9 cellular contexts compared by ENCODE assay signal in the genomic region with DNA sequence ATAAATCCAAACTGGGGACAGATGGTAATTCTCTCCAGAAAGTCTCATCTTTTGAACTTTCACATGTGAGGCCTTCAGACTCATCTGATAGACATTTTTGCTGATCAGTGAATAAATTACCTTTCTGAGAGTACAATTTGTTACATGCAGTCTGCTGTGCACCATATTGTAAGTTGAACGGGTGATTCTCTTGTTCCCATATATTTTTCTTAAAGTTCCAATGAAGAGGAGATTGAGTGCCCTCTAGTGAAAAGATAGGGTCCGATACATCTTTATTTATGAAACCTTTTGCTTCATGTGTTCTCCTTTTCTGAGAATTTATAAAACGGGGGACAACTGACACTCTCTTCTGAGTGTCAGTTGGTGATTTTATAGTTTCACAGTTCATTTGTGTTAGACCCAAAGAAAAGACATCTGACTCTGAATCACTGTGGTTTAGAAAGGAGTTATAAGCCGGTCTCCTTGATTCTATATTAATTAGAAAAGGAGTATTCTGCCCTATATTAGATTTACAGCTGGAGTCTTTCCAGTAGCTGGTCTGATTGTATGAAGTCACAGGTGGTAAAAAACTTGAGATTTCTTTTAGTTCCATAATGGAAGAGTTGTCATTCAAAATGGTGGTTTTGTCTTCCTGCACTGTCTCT. TPM values are rescaled to one million over a fixed set of nuclear protein-coding genes. Genes with fewer than 3 reads are reported as not detected.
A peak's percentile ranks its signal among the peaks of the same experiment; 100 is the strongest.
DNase-seq lines count a peak whose midpoint lies in the region; TF ChIP-seq lines count a peak whose summit lies in the region.
"Had no signal": no experiment of that assay in that cellular context is flagged by ENCODE, and none has a peak within 500 bp of the region (broad histone marks: within the 10 kb centered on the region; RNA-seq: fewer than 3 reads in every experiment).

No MANE protein-coding gene starts in this region.

- H3K4me3 ChIP-seq in HEK293 (ENCODE audit: low read depth, low read length) (no peak overlapping the region), PC-9 (no peak overlapping the region), thyroid gland (replicated peaks in 1 of 3) (no peak overlapping the region)
- H3K4me3 ChIP-seq: lung had no signal

- H3F3A ChIP-seq in PC-9 (ENCODE audit: insufficient read depth, low read depth): peaks cover 13% of the 10 kb centered on the region; the same call in 1 of the 2 replicates

- intact Hi-C loops in PC-9 (cut with micrococcal nuclease; ENCODE audit: unreplicated experiment): loop anchor here (1.0 kb wide), 1 partner anchor 94 kb away; no protein-coding TSS in a partner anchor
- intact Hi-C loops in thyroid gland (cut with DNase I): loop anchor here (10.0 kb wide), 1 partner anchor 87 kb away; no protein-coding TSS in a partner anchor

- no peaks in the 10 kb centered on the region for H3K9me2 ChIP-seq in PC-9 (ENCODE audit: insufficient read depth)

- H3K4me1 ChIP-seq in HEK293 (ENCODE audit: control insufficient read depth, insufficient read depth, low read length) (no peaks in the 10 kb centered on the region), PC-9 (replicated peaks; ENCODE audit: insufficient read depth) (no peaks in the 10 kb centered on the region), thyroid gland (peaks cover 0 to 7% of the 10 kb centered on the region in 2 donors)

- H3K9me3 ChIP-seq in HEK293 (ENCODE audit: control insufficient read depth, insufficient read depth, low read depth, low read length): no peaks in the 10 kb centered on the region
- no peaks in the 10 kb centered on the region for H3K9me3 ChIP-seq in PC-9 (ENCODE audit: insufficient read depth, low read depth)
- H3K9me3 ChIP-seq in thyroid gland: no peaks in the 10 kb centered on the region

- H3K36me3 ChIP-seq in HEK293 (ENCODE audit: control insufficient read depth in 2 of 2, insufficient read depth in 1 of 2, low read length in 2 of 2): no peaks in the 10 kb centered on the region
- H3K36me3 ChIP-seq in PC-9 (ENCODE audit: low read depth): no peaks in the 10 kb centered on the region
- no peaks in the 10 kb centered on the region for H3K36me3 ChIP-seq in thyroid gland

- no peak overlapping the region for H3K27ac ChIP-seq in HEK293 (ENCODE audit: extremely low read depth, low read depth, low read length)
- H3K27ac ChIP-seq in PC-9: no peak overlapping the region
- no peak overlapping the region for H3K27ac ChIP-seq in thyroid gland

- DNase-seq in CD1c-positive myeloid dendritic cell (ENCODE audit: extremely low spot score) (peak; percentile 13), PC-9 (peak in 1 of 2 experiments; percentile 45), fibroblast of peridontal ligament (ENCODE audit: extremely low read depth) (peak; percentile 71), thyroid gland (no peak), NCI-H187 treated with DMSO at 0.1 percent for 48 hours (lab: John Stamatoyannopoulos, UW) (no peak), cerebellar nuclear complex (lab: John Stamatoyannopoulos, UW) (no peak)
- no peak for DNase-seq in activated CD4-positive, alpha-beta T cell treated with anti-CD3 and anti-CD28 coated beads, Interleukin-2, amount 50 U/mL, for 1 hour

- POLR2A ChIA-PET in HEK293 (lab: Yijun Ruan, JAX): no interaction called here
- POLR2A ChIA-PET in PC-9 (lab: Charles Lee; ENCODE audit: unreplicated experiment): interaction anchor here (0.6 kb wide), 1 partner anchor 80 kb away, joined by 5 read pairs; no protein-coding TSS in a partner anchor

- no peak overlapping the region for H3K4me2 ChIP-seq in PC-9

- H2AFZ ChIP-seq in PC-9: no peak overlapping the region

- CTCF ChIA-PET in HEK293 (lab: Yijun Ruan, JAX) (interaction anchor here (0.6 to 2.2 kb wide), 16 partner anchors 10 to 1531 kb away, joined by 3 to 14 read pairs (median 4); no protein-coding TSS in a partner anchor), PC-9 (lab: Charles Lee) (interaction anchor here (1.2 kb wide), 1 partner anchor 122 kb away, joined by 3 read pairs; no protein-coding TSS in a partner anchor)

- WGBS in thyroid gland, 2 donors: 34 to 40% methylated on average over 4 of the region's 4 CpGs

- H3K79me2 ChIP-seq in PC-9 (ENCODE audit: low read depth): no peaks in the 10 kb centered on the region

- H4K20me1 ChIP-seq in PC-9 (ENCODE audit: insufficient read depth): no peaks in the 10 kb centered on the region

- no peak for TF ChIP-seq CTCF in HEK293 (tag by site-specific recombination; IDR thresholded peaks at IDR 0.05)
- peak; percentile 63 for TF ChIP-seq CTCF in PC-9 (conservative IDR thresholded peaks at IDR 0.05)
- peak in 4 of 6 experiments; percentile 5 to 48 (median 40) for TF ChIP-seq CTCF in thyroid gland (IDR thresholded peaks at IDR 0.05)

- H3K27me3 ChIP-seq in PC-9 (ENCODE audit: insufficient read depth, low read depth) (no peaks in the 10 kb centered on the region), thyroid gland (no peaks in the 10 kb centered on the region)

- no TSS peak for BruUV-seq in PC-9 (replicated peaks; lab: Mats Ljungman, UMichigan)

- no peak for TF ChIP-seq POLR2A in thyroid gland (IDR thresholded peaks at IDR 0.05)

TF ChIP-seq in HEK293, 187 proteins besides CTCF, POLR2A, EP300 and RAD21:
- TF ChIP-seq FEZF1 (tag by site-specific recombination; IDR thresholded peaks at IDR 0.05): no peak
- TF ChIP-seq ZNF654 (tag by site-specific recombination; IDR thresholded peaks at IDR 0.05; ENCODE audit: low read depth): peak; percentile 56
- TF ChIP-seq ZNF350 (tag by site-specific recombination; IDR thresholded peaks at IDR 0.05): no peak
- TF ChIP-seq ZFP41 (tag by site-specific recombination; IDR thresholded peaks at IDR 0.05; ENCODE audit: borderline replicate concordance): no peak
- TF ChIP-seq KLF9 (tag by site-specific recombination; IDR thresholded peaks at IDR 0.05; ENCODE audit: low read depth): no peak
- TF ChIP-seq ZNF175 (tag by site-specific recombination; IDR thresholded peaks at IDR 0.05): no peak
- no peak for TF ChIP-seq ZNF747 (tag by site-specific recombination; IDR thresholded peaks at IDR 0.05)
TF ChIP-seq in HEK293: peak in this region for 1.

RNA-seq across cellular contexts. Expression of gene GNG10, which starts 30.4 kb away (rescaled TPM):
- 70.8 and 76.9 TPM in 2 replicates for total RNA-seq in PC-9 (2021)
- 10 to 100 TPM; 44.8 to 57.3 (median 53.5) TPM for total RNA-seq in thyroid gland

Comparison
In these comparisons a context has a peak if more than half of its experiments do, and no peak if none do; other contexts are left out.
1. DNase-seq: peak in CD1c-positive myeloid dendritic cell (single experiment) and fibroblast of peridontal ligament (single experiment); none in thyroid gland (0 of 2), activated CD4-positive, alpha-beta T cell treated with anti-CD3 and anti-CD28 coated beads, Interleukin-2, amount 50 U/mL, for 1 hour (single experiment), NCI-H187 treated with DMSO at 0.1 percent for 48 hours (single experiment) and cerebellar nuclear complex (0 of 2).